ENCODE assay signal across 8 cellular contexts in genomic region chr10:26890956-26891355, GRCh38. TPM values are rescaled to one million over a fixed set of nuclear protein-coding genes. Genes with fewer than 3 reads are reported as not detected.
DNase-seq lines count a peak whose midpoint lies in the region; ATAC-seq, FAIRE-seq and TF ChIP-seq lines count a peak whose summit lies in the region.

No MANE protein-coding gene starts in this region.

- no peak for TF ChIP-seq POLR2A in GM12878 (IDR thresholded peaks at IDR 0.05; ENCODE audit: low read depth, low read length)

- H3K4me2 ChIP-seq in GM12878 (ENCODE audit: control insufficient read depth, insufficient read depth) = no peak overlapping the region

- no peak overlapping the region for H2AFZ ChIP-seq in GM12878 (ENCODE audit: control insufficient read depth, low read depth, low read length)

- H3K27me3 ChIP-seq in GM12878 (replicated peaks in 1 of 2; ENCODE audit: control insufficient read depth in 2 of 2, insufficient read depth in 2 of 2, low read length in 1 of 2) = no peaks in the 10 kb centered on the region; a peak in 1 of 4 replicates

- in situ Hi-C loops in GM12878 (cut with MboI) = loop anchor here (5.0 kb wide), 1 partner anchor 466 kb away; no protein-coding TSS in a partner anchor

- TF ChIP-seq RAD21 in GM12878 (IDR thresholded peaks at IDR 0.05; ENCODE audit: insufficient read depth, low read depth, low read length) = peak; percentile 87

- SMC1A ChIA-PET in GM12878 (lab: Charles Lee; ENCODE audit: uncharacterized antibody, unreplicated experiment) = interaction anchor here (1.2 to 1.5 kb wide), 2 partner anchors 10 to 165 kb away, joined by 3 to 4 read pairs; no protein-coding TSS in a partner anchor

- H3K36me3 ChIP-seq in GM12878 (ENCODE audit: control insufficient read depth in 2 of 2, insufficient read depth in 2 of 2, low read length in 1 of 2) = no peaks in the 10 kb centered on the region

- POLR2A ChIA-PET in GM12878 (lab: Charles Lee) = no interaction called here

- H3K27ac ChIP-seq in GM12878 (ENCODE audit: control insufficient read depth, insufficient read depth) = no peak overlapping the region

- no peak overlapping the region for H3K9ac ChIP-seq in GM12878 (ENCODE audit: control insufficient read depth, insufficient read depth, low read length)

- H3K9me3 ChIP-seq in GM12878 (replicated peaks; ENCODE audit: control insufficient read depth, insufficient read depth, low read length) = no peaks in the 10 kb centered on the region; the same call in 2 of the 3 replicates

- ATAC-seq in GM12878 = peak; percentile 83
- no peak for ATAC-seq in GM21381 (IDR thresholded peaks at IDR 0.05; ENCODE audit: unreplicated experiment)
- no peak for ATAC-seq in GM21447 (IDR thresholded peaks at IDR 0.05; ENCODE audit: unreplicated experiment)

- WGBS in GM12878 (ENCODE audit: insufficient coverage, insufficient replicate concordance, low lambda C conversion rate, missing lambda C conversion rate) = 53% methylated on average over 5 of the region's 5 CpGs

- TF ChIP-seq CTCF in GM12878 (IDR thresholded peaks at IDR 0.05 in 2 of 3, conservative IDR thresholded peaks at IDR 0.05 in 1 of 3; ENCODE audit: control insufficient read depth in 2 of 3, extremely low read depth in 1 of 3, insufficient read depth in 1 of 3, low read depth in 3 of 3, low read length in 3 of 3) = peak; percentile 55 to 71 (median 68)

- BruUV-seq in GM12878 (replicated peaks; lab: Mats Ljungman, UMichigan) = no TSS peak

- RAD21 ChIA-PET in GM12878 (lab: Charles Lee; ENCODE audit: unreplicated experiment) = no interaction called here

- no peak for TF ChIP-seq EP300 in GM12878 (IDR thresholded peaks at IDR 0.05; ENCODE audit: borderline replicate concordance in 1 of 2, control insufficient read depth in 1 of 2, low read depth in 2 of 2, low read length in 2 of 2)

- no peaks in the 10 kb centered on the region for H3K79me2 ChIP-seq in GM12878 (ENCODE audit: control insufficient read depth, insufficient read depth, low read length)

- H4K20me1 ChIP-seq in GM12878 (ENCODE audit: control insufficient read depth, insufficient read depth) = no peaks in the 10 kb centered on the region

- FAIRE-seq in GM12878 (lab: Jason Lieb, UNC) = peak; percentile 93

- intact Hi-C loops in GM12878 (cut with micrococcal nuclease; ENCODE audit: unreplicated experiment) = loop anchor here (5.0 kb wide), 1 partner anchor 261 kb away; the partner anchor contains the start of gene YME1L1

- H3K4me3 ChIP-seq in GM12878 = no peak overlapping the region

- peak; percentile 48 for DNase-seq in DMS 273 treated with DMSO at 0.1 percent for 48 hours (lab: John Stamatoyannopoulos, UW)
- DNase-seq in HT-29 (ENCODE audit: low spot score) = peak; percentile 77
- DNase-seq in RPMI8226 = peak; percentile 84
- no peak for DNase-seq in GM12878 (ENCODE audit: low read depth, low spot score)
- peak; percentile 78 for DNase-seq in kidney tubule cell (ENCODE audit: low spot score)
- DNase-seq in stimulated activated CD8-positive, alpha-beta memory T cell treated with anti-CD3 and anti-CD28 coated beads, Interleukin-4, amount 100 ng/mL, for 24 hours (ENCODE audit: low read depth) = peak; percentile 5

- CTCF ChIA-PET in GM12878 (lab: Yijun Ruan, JAX) = interaction anchor here (0.6 to 2.0 kb wide), 2 partner anchors 10 to 334 kb away, joined by 4 read pairs; no protein-coding TSS in a partner anchor

- H3K4me1 ChIP-seq in GM12878 (ENCODE audit: control insufficient read depth, insufficient read depth, low read length) = no peaks in the 10 kb centered on the region

TF ChIP-seq in GM12878, 131 proteins besides CTCF, POLR2A, EP300 and RAD21 (continues in another document):
- TF ChIP-seq BMI1 (IDR thresholded peaks at IDR 0.05; ENCODE audit: borderline replicate concordance) = no peak
- no peak for TF ChIP-seq SREBF1 (IDR thresholded peaks at IDR 0.05; ENCODE audit: low read length)
- peak; percentile 40; the same call in 1 of the 2 replicates for TF ChIP-seq NBN (IDR thresholded peaks at IDR 0.05)
- no peak for TF ChIP-seq ZNF622 (IDR thresholded peaks at IDR 0.05)
- TF ChIP-seq E2F4 (IDR thresholded peaks at IDR 0.05; ENCODE audit: low read depth, low read length) = no peak
- no peak for TF ChIP-seq ATF3 (IDR thresholded peaks at IDR 0.05; ENCODE audit: borderline replicate concordance, extremely low read depth, low read depth, low read length)
- no peak for TF ChIP-seq BACH1 (IDR thresholded peaks at IDR 0.05; ENCODE audit: borderline replicate concordance)
- 0 out of 4 replicates have a peak, but pooled peaks of 1 of the 2 experiments have one; percentile 29 for TF ChIP-seq IKZF2 (IDR thresholded peaks at IDR 0.05)
- TF ChIP-seq YY1 (IDR thresholded peaks at IDR 0.05; ENCODE audit: low read depth, low read length) = peak; percentile 75; the same call in 1 of the 2 replicates
- no peak for TF ChIP-seq NRF1 (conservative IDR thresholded peaks at IDR 0.05; ENCODE audit: low read depth, low read length)
- 0 out of 2 replicates have a peak, but pooled peaks have one; percentile 8 for TF ChIP-seq SPI1 (IDR thresholded peaks at IDR 0.05; ENCODE audit: borderline replicate concordance, insufficient read depth, low read depth, low read length)
- TF ChIP-seq, protein P1, sequence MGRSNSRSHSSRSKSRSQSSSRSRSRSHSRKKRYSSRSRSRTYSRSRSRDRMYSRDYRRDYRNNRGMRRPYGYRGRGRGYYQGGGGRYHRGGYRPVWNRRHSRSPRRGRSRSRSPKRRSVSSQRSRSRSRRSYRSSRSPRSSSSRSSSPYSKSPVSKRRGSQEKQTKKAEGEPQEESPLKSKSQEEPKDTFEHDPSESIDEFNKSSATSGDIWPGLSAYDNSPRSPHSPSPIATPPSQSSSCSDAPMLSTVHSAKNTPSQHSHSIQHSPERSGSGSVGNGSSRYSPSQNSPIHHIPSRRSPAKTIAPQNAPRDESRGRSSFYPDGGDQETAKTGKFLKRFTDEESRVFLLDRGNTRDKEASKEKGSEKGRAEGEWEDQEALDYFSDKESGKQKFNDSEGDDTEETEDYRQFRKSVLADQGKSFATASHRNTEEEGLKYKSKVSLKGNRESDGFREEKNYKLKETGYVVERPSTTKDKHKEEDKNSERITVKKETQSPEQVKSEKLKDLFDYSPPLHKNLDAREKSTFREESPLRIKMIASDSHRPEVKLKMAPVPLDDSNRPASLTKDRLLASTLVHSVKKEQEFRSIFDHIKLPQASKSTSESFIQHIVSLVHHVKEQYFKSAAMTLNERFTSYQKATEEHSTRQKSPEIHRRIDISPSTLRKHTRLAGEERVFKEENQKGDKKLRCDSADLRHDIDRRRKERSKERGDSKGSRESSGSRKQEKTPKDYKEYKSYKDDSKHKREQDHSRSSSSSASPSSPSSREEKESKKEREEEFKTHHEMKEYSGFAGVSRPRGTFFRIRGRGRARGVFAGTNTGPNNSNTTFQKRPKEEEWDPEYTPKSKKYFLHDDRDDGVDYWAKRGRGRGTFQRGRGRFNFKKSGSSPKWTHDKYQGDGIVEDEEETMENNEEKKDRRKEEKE (IDR thresholded peaks at IDR 0.05) = no peak
- TF ChIP-seq SMC3 (IDR thresholded peaks at IDR 0.05; ENCODE audit: borderline replicate concordance, low read length) = peak; percentile 61
- TF ChIP-seq, protein P2, sequence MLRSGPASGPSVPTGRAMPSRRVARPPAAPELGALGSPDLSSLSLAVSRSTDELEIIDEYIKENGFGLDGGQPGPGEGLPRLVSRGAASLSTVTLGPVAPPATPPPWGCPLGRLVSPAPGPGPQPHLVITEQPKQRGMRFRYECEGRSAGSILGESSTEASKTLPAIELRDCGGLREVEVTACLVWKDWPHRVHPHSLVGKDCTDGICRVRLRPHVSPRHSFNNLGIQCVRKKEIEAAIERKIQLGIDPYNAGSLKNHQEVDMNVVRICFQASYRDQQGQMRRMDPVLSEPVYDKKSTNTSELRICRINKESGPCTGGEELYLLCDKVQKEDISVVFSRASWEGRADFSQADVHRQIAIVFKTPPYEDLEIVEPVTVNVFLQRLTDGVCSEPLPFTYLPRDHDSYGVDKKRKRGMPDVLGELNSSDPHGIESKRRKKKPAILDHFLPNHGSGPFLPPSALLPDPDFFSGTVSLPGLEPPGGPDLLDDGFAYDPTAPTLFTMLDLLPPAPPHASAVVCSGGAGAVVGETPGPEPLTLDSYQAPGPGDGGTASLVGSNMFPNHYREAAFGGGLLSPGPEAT (IDR thresholded peaks at IDR 0.05; ENCODE audit: low read depth) = no peak

RNA-seq across cellular contexts. Expression of gene ABI1, which starts 30.2 kb away (rescaled TPM):
- total RNA-seq in HT-29 (2014; rRNA removed; shearing (Covaris generic)) = 27.0 and 30.1 TPM in 2 replicates
- 143 TPM in 2 replicates for total RNA-seq in GM12878 (2013; cell fraction: nucleolus; rRNA removed)
- total RNA-seq in GM12878 (2014; rRNA removed) = 51.1 and 60.9 TPM in 2 replicates
- 58.4 and 59.1 TPM in 2 replicates for total RNA-seq in GM12878 (2014; rRNA removed; fragmentation: Illumina TruSeq; extraction: Trizol)
- total RNA-seq in GM12878 (2021) = 50.3 and 51.4 TPM in 2 replicates
- 24.0 TPM for polyA plus RNA-seq in GM12878 (2011; ENCODE audit: low read depth)
- polyA plus RNA-seq in GM12878 (2011; rRNA removed) = 31.2 and 40.8 TPM in 2 replicates
- polyA plus RNA-seq in GM12878 (2011; cell fraction: cytosol; rRNA removed) = 17.5 and 17.8 TPM in 2 replicates
- polyA plus RNA-seq in GM12878 (2011; cell fraction: nucleus; rRNA removed) = 23.9 and 24.0 TPM in 2 replicates
- 41.1 and 45.6 TPM in 2 replicates for polyA plus RNA-seq in GM12878 (2012)
- 63.0 and 76.7 TPM in 2 replicates for polyA plus RNA-seq in GM12878 (2014; fragmentation: Illumina TruSeq; extraction: Trizol)
- 10 to 100 TPM; 48.7 to 50.3 TPM for polyA plus RNA-seq in GM12878 (2014; fragmentation: Nextera tagmentation; extraction: Ambion mirVana)
- 35.8 and 40.1 TPM in 2 replicates for polyA plus RNA-seq in GM12878 (2014; rRNA removed)
- polyA plus RNA-seq in GM12878 (2016; fragmentation: Nextera tagmentation; extraction: Ambion mirVana) = 10 to 100 TPM; 70.4 to 73.2 TPM
- 26.3 and 27.4 TPM in 2 replicates for polyA minus RNA-seq in GM12878 (2011; rRNA and poly(A)+ RNA removed)
- 12.3 and 13.4 TPM in 2 replicates for polyA minus RNA-seq in GM12878 (2011; cell fraction: cytosol; rRNA and poly(A)+ RNA removed)
- 24.5 and 29.0 TPM in 2 replicates for polyA minus RNA-seq in GM12878 (2011; cell fraction: nucleus; rRNA and poly(A)+ RNA removed)
